Comparison of ENCODE assay signal across 1 cellular context in genomic region chr17:74749262-74750038, GRCh38.
TF ChIP-seq lines count a peak whose summit lies in the region.

No MANE protein-coding gene starts in this region.

TF ChIP-seq in IMR-90, 13 proteins besides CTCF, POLR2A, EP300 and RAD21 (continued from another document):
- no peak for TF ChIP-seq RFX5 (IDR thresholded peaks at IDR 0.05; ENCODE audit: low read depth, low read length)
- no peak for TF ChIP-seq NFE2L2 (IDR thresholded peaks at IDR 0.05; ENCODE audit: low read depth, low read length)
- TF ChIP-seq CHD1 (IDR thresholded peaks at IDR 0.05; ENCODE audit: low read depth, low read length): no peak
- TF ChIP-seq MAFK (IDR thresholded peaks at IDR 0.05; ENCODE audit: low read depth, low read length): no peak
- TF ChIP-seq ELK1 (IDR thresholded peaks at IDR 0.05; ENCODE audit: borderline replicate concordance, low read depth, low read length): no peak
- TF ChIP-seq SMC3 (IDR thresholded peaks at IDR 0.05; ENCODE audit: low read depth, low read length): no peak
- TF ChIP-seq MAZ (IDR thresholded peaks at IDR 0.05; ENCODE audit: borderline replicate concordance, low read depth, low read length): no peak
- no peak for TF ChIP-seq RCOR1 (IDR thresholded peaks at IDR 0.05; ENCODE audit: insufficient replicate concordance, low read length)
- no peak for TF ChIP-seq MXI1 (IDR thresholded peaks at IDR 0.05; ENCODE audit: borderline replicate concordance, low read depth, low read length)
TF ChIP-seq in IMR-90: peak in this region for 0.
